In genomic region chr9:125074976-125075375, GRCh38 we compare ENCODE assay signal across 30 cellular contexts.
DNase-seq lines count a peak whose midpoint lies in the region; TF ChIP-seq lines count a peak whose summit lies in the region.
"Had no signal": no experiment of that assay in that cellular context is flagged by ENCODE, and none has a peak within 500 bp of the region (broad histone marks: within the 10 kb centered on the region; RNA-seq: fewer than 3 reads in every experiment).

No MANE protein-coding gene starts in this region.

- H3K4me1 ChIP-seq in ACC112 (ENCODE audit: control insufficient read depth, insufficient read depth, low read length, unreplicated experiment) (peaks cover 7% of the 10 kb centered on the region), vagina (no peaks in the 10 kb centered on the region)
- H3K4me1 ChIP-seq: BE2C, left lung, Peyer's patch, right atrium auricular region, tibial artery had no signal

- H3K9me3 ChIP-seq in vagina = no peaks in the 10 kb centered on the region
- H3K9me3 ChIP-seq: BE2C, left lung, Peyer's patch, right atrium auricular region, tibial artery had no signal

- peak overlapping the region; percentile 47 for H3K27ac Mint-ChIP-seq in HFFc6
- H3K27ac Mint-ChIP-seq: activated CD8-positive, alpha-beta T cell treated with anti-CD3 and anti-CD28 coated beads for 36 hours; activated naive CD8-positive, alpha-beta T cell treated with anti-CD3 and anti-CD28 coated beads, Interleukin-2, amount 50 U/mL, for 24 hours; mesothelial cell of epicardium; naive thymus-derived CD8-positive, alpha-beta T cell had no signal

- intact Hi-C loops in vagina (cut with DNase I) = no loop called here

- peak overlapping the region; percentile 17 for H3K4me3 Mint-ChIP-seq in HFFc6
- H3K4me3 Mint-ChIP-seq: activated CD8-positive, alpha-beta T cell treated with anti-CD3 and anti-CD28 coated beads for 36 hours; activated naive CD8-positive, alpha-beta T cell treated with anti-CD3 and anti-CD28 coated beads, Interleukin-2, amount 50 U/mL, for 24 hours; mesothelial cell of epicardium; naive thymus-derived CD8-positive, alpha-beta T cell; stimulated activated naive CD8-positive, alpha-beta T cell treated with anti-CD3 and anti-CD28 coated beads, Interleukin-15, amount 100 ng/mL, for 72 hours had no signal

- no peak for TF ChIP-seq POLR2A in vagina (IDR thresholded peaks at IDR 0.05)

- H3K27ac ChIP-seq in ACC112 (ENCODE audit: low read depth, low read length) (peak overlapping the region; percentile 7; the same call in 1 of the 2 replicates), vagina (no peak overlapping the region)
- H3K27ac ChIP-seq: 22Rv1, coronary artery, left lung, Peyer's patch, right atrium auricular region, tibial artery had no signal

- H3K36me3 ChIP-seq in ACC112 (ENCODE audit: insufficient read depth, low read length) (no peaks in the 10 kb centered on the region), vagina (no peaks in the 10 kb centered on the region)
- H3K36me3 ChIP-seq: BE2C, left lung, Peyer's patch, right atrium auricular region, tibial artery had no signal

- H2AFZ ChIP-seq in ACC112 (ENCODE audit: low read length, unreplicated experiment) = no peak overlapping the region

- no peaks in the 10 kb centered on the region for H3K36me3 Mint-ChIP-seq in HFFc6 (ENCODE audit: low read depth)

- H3K9me3 Mint-ChIP-seq in HFFc6 = no peaks in the 10 kb centered on the region
- H3K9me3 Mint-ChIP-seq: activated CD8-positive, alpha-beta T cell treated with anti-CD3 and anti-CD28 coated beads for 36 hours; activated naive CD8-positive, alpha-beta T cell treated with anti-CD3 and anti-CD28 coated beads, Interleukin-2, amount 50 U/mL, for 24 hours; mesothelial cell of epicardium; naive thymus-derived CD8-positive, alpha-beta T cell; stimulated activated naive CD8-positive, alpha-beta T cell treated with anti-CD3 and anti-CD28 coated beads, Interleukin-15, amount 100 ng/mL, for 72 hours had no signal

- DNase-seq in HFFc6 (no peak), dedifferentiated amniotic fluid mesenchymal stem cell (ENCODE audit: extremely low spot score) (peak; percentile 16), iris pigment epithelial cell (ENCODE audit: low read depth) (peak; percentile 73), CD1c-positive myeloid dendritic cell (ENCODE audit: extremely low spot score) (no peak), vagina (ENCODE audit: extremely low spot score in 2 of 2) (no peak), GM19240 (ENCODE audit: insufficient read length, low spot score) (no peak), COLO668 (lab: John Stamatoyannopoulos, UW; ENCODE audit: unreplicated experiment) (no peak)
- DNase-seq: activated CD4-positive, alpha-beta T cell treated with anti-CD3 and anti-CD28 coated beads for 1 hour; activated CD8-positive, alpha-beta T cell treated with anti-CD3 and anti-CD28 coated beads for 36 hours; activated gamma-delta T cell treated with Interleukin-2 at 50 U/mL for 16 hours; activated naive CD8-positive, alpha-beta T cell treated with anti-CD3 and anti-CD28 coated beads, Interleukin-2, amount 50 U/mL, for 24 hours; activated T-cell treated with anti-CD3 and anti-CD28 coated beads for 4 hours; BE2C; Calu3; DND-41; hippocampal formation; left lung; naive thymus-derived CD8-positive, alpha-beta T cell; NCI-H1092 treated with DMSO at 0.1 percent for 48 hours; NCI-H1930; NCI-H526 treated with DMSO at 0.1 percent for 48 hours; Peyer's patch; stimulated activated CD4-positive, alpha-beta T cell treated with anti-CD3 and anti-CD28 coated beads, Interleukin-15, amount 100 ng/mL, for 24 hours; stimulated activated naive CD8-positive, alpha-beta T cell treated with anti-CD3 and anti-CD28 coated beads, Interleukin-15, amount 100 ng/mL, for 72 hours; tibial artery had no signal

- no peaks in the 10 kb centered on the region for H3K27me3 Mint-ChIP-seq in HFFc6 (ENCODE audit: insufficient read depth)
- H3K27me3 Mint-ChIP-seq: activated CD8-positive, alpha-beta T cell treated with anti-CD3 and anti-CD28 coated beads for 36 hours; activated naive CD8-positive, alpha-beta T cell treated with anti-CD3 and anti-CD28 coated beads, Interleukin-2, amount 50 U/mL, for 24 hours; naive thymus-derived CD8-positive, alpha-beta T cell; stimulated activated naive CD8-positive, alpha-beta T cell treated with anti-CD3 and anti-CD28 coated beads, Interleukin-15, amount 100 ng/mL, for 72 hours had no signal

- no peak for TF ChIP-seq CTCF in HFFc6 (IDR thresholded peaks at IDR 0.05)
- no peak for TF ChIP-seq CTCF in vagina (IDR thresholded peaks at IDR 0.05)

- peaks cover 10% of the 10 kb centered on the region for H3K4me1 Mint-ChIP-seq in HFFc6 (ENCODE audit: low read depth)
- H3K4me1 Mint-ChIP-seq: activated naive CD8-positive, alpha-beta T cell treated with anti-CD3 and anti-CD28 coated beads, Interleukin-2, amount 50 U/mL, for 24 hours; mesothelial cell of epicardium; naive thymus-derived CD8-positive, alpha-beta T cell; stimulated activated naive CD8-positive, alpha-beta T cell treated with anti-CD3 and anti-CD28 coated beads, Interleukin-15, amount 100 ng/mL, for 72 hours had no signal

- H3K4me3 ChIP-seq in ACC112 (ENCODE audit: low read depth, low read length) (peak overlapping the region; percentile 48; the same call in 1 of the 2 replicates), vagina (no peak overlapping the region)
- H3K4me3 ChIP-seq: coronary artery, left lung, Peyer's patch, right atrium auricular region, tibial artery had no signal

- H3K27me3 ChIP-seq in ACC112 (ENCODE audit: insufficient read depth, low read length) (no peaks in the 10 kb centered on the region), vagina (no peaks in the 10 kb centered on the region)
- H3K27me3 ChIP-seq: BE2C, left lung, Peyer's patch, right atrium auricular region, tibial artery had no signal

- H3K79me2 ChIP-seq in ACC112 (ENCODE audit: control insufficient read depth, insufficient read depth, low read length, unreplicated experiment) = no peaks in the 10 kb centered on the region

Comparison
In these comparisons a context has a peak if more than half of its experiments do, and no peak if none do; other contexts are left out.
1. DNase-seq: peak in dedifferentiated amniotic fluid mesenchymal stem cell (single experiment) and iris pigment epithelial cell (single experiment); none in HFFc6 (single experiment), CD1c-positive myeloid dendritic cell (single experiment), vagina (0 of 2), GM19240 (single experiment) and COLO668 (single experiment).